Comparison of ENCODE assay signal across 19 cellular contexts in genomic region chr10:108612485-108612884, GRCh38.
A peak's percentile ranks its signal among the peaks of the same experiment; 100 is the strongest.
DNase-seq lines count a peak whose midpoint lies in the region; ATAC-seq, FAIRE-seq and TF ChIP-seq lines count a peak whose summit lies in the region.
"Had no signal": no experiment of that assay in that cellular context is flagged by ENCODE, and none has a peak within 500 bp of the region (broad histone marks: within the 10 kb centered on the region; RNA-seq: fewer than 3 reads in every experiment).

No MANE protein-coding gene starts in this region.

- H3K27ac ChIP-seq in pancreas: no peak overlapping the region
- H3K27ac ChIP-seq: BLaER1 treated with 17β-estradiol and CSF1 and Interleukin-3, amounts not matched to agents 10 nM and 100 nM had no signal

- no peaks in the 10 kb centered on the region for H3K36me3 ChIP-seq in pancreas
- H3K36me3 ChIP-seq: BLaER1 treated with 17β-estradiol and CSF1 and Interleukin-3, amounts not matched to agents 10 nM and 100 nM had no signal

- H3K4me1 Mint-ChIP-seq in activated T-cell treated with anti-CD3 and anti-CD28 coated beads, Interleukin-2, amount 50 U/mL, for 4 hours (ENCODE audit: low read depth): no peaks in the 10 kb centered on the region
- H3K4me1 Mint-ChIP-seq: B cell; CD8-positive, alpha-beta memory T cell had no signal

- H3K9me3 ChIP-seq in pancreas: no peaks in the 10 kb centered on the region
- H3K9me3 ChIP-seq: Caco-2 had no signal

- no peak for TF ChIP-seq CTCF in pancreas (IDR thresholded peaks at IDR 0.05)

- H3K4me1 ChIP-seq in pancreas: no peaks in the 10 kb centered on the region
- H3K4me1 ChIP-seq: BLaER1 treated with 17β-estradiol and CSF1 and Interleukin-3, amounts not matched to agents 10 nM and 100 nM; Caco-2 had no signal

- no peaks in the 10 kb centered on the region for H3K27me3 Mint-ChIP-seq in activated T-cell treated with anti-CD3 and anti-CD28 coated beads, Interleukin-2, amount 50 U/mL, for 4 hours (ENCODE audit: low read depth)
- H3K27me3 Mint-ChIP-seq: CD8-positive, alpha-beta memory T cell had no signal

- no peak overlapping the region for H3K4me3 ChIP-seq in pancreas
- H3K4me3 ChIP-seq: BLaER1 treated with 17β-estradiol and CSF1 and Interleukin-3, amounts not matched to agents 10 nM and 100 nM had no signal

- ATAC-seq in GM18867 (IDR thresholded peaks at IDR 0.05; ENCODE audit: unreplicated experiment) (peak; percentile 61), SK-N-SH treated with all-trans-retinoic acid at 6 μM for 48 hours (no peak), pancreas (no peak)
- ATAC-seq in activated T-cell treated with anti-CD3 and anti-CD28 coated beads, Interleukin-2, amount 50 U/mL, for 4 hours: no peak

- no peak overlapping the region for H3K4me3 Mint-ChIP-seq in activated T-cell treated with anti-CD3 and anti-CD28 coated beads, Interleukin-2, amount 50 U/mL, for 4 hours
- H3K4me3 Mint-ChIP-seq: B cell; CD8-positive, alpha-beta memory T cell; H9 had no signal

- WGBS in pancreas, 2 donors: 57 to 60% methylated on average over 3 of the region's 3 CpGs

- DNase-seq in NCI-H82 (lab: John Stamatoyannopoulos, UW) (peak; percentile 25), NCI-H82 treated with DMSO at 0.1 percent for 48 hours (lab: John Stamatoyannopoulos, UW; ENCODE audit: unreplicated experiment) (no peak), NCI-H526 treated with DMSO at 0.1 percent for 48 hours (lab: John Stamatoyannopoulos, UW) (peak; percentile 51), pancreas (no peak), NCI-H446 (lab: John Stamatoyannopoulos, UW) (no peak)
- no peak for DNase-seq in activated T-cell treated with anti-CD3 and anti-CD28 coated beads, Interleukin-2, amount 50 U/mL, for 4 hours
- DNase-seq: 8988T; Caco-2; CD8-positive, alpha-beta memory T cell; GDM1; GOT3; H9; IMR-90 had no signal

- peaks cover 11% of the 10 kb centered on the region for H3K9me3 Mint-ChIP-seq in activated T-cell treated with anti-CD3 and anti-CD28 coated beads, Interleukin-2, amount 50 U/mL, for 4 hours

- no peaks in the 10 kb centered on the region for H3K27me3 ChIP-seq in pancreas
- H3K27me3 ChIP-seq: BLaER1 treated with 17β-estradiol and CSF1 and Interleukin-3, amounts not matched to agents 10 nM and 100 nM had no signal

- no peaks in the 10 kb centered on the region for H3K36me3 Mint-ChIP-seq in activated T-cell treated with anti-CD3 and anti-CD28 coated beads, Interleukin-2, amount 50 U/mL, for 4 hours (ENCODE audit: insufficient read depth)
- H3K36me3 Mint-ChIP-seq: CD8-positive, alpha-beta memory T cell had no signal

- FAIRE-seq in pancreas (lab: Jason Lieb, UNC): no peak
- FAIRE-seq: D721Med, HTR-8/SVneo had no signal

- intact Hi-C loops in pancreas (cut with DNase I): no loop called here

TF ChIP-seq in SK-N-SH treated with all-trans-retinoic acid at 6 μM for 48 hours, 23 proteins besides CTCF, POLR2A, EP300 and RAD21:
- no peak for TF ChIP-seq TOX (CRISPR knock-in tag; IDR thresholded peaks at IDR 0.05; ENCODE audit: borderline replicate concordance)
- no peak for TF ChIP-seq CSDC2 (CRISPR knock-in tag; IDR thresholded peaks at IDR 0.05)
- no peak for TF ChIP-seq PATZ1 (CRISPR knock-in tag; IDR thresholded peaks at IDR 0.05; ENCODE audit: borderline replicate concordance)
- TF ChIP-seq ISL1 (CRISPR knock-in tag; IDR thresholded peaks at IDR 0.05): peak; percentile 18; the same call in 1 of the 2 replicates
TF ChIP-seq in SK-N-SH treated with all-trans-retinoic acid at 6 μM for 48 hours: peak in this region for 1.

Comparison
In these comparisons a context has a peak if more than half of its experiments do, and no peak if none do; other contexts are left out.
1. DNase-seq: peak in NCI-H82 (single experiment) and NCI-H526 treated with DMSO at 0.1 percent for 48 hours (single experiment); none in NCI-H82 treated with DMSO at 0.1 percent for 48 hours (single experiment), pancreas (0 of 6), NCI-H446 (0 of 2) and activated T-cell treated with anti-CD3 and anti-CD28 coated beads, Interleukin-2, amount 50 U/mL, for 4 hours (single experiment).